8 cellular contexts compared by ENCODE assay signal in genomic region chr7:98641646-98642489, GRCh38. TPM values are rescaled to one million over a fixed set of nuclear protein-coding genes. Genes with fewer than 3 reads are reported as not detected.
A peak's percentile ranks its signal among the peaks of the same experiment; 100 is the strongest.
DNase-seq lines count a peak whose midpoint lies in the region; ATAC-seq lines count a peak whose summit lies in the region.

No MANE protein-coding gene starts in this region.

- DNase-seq in MV-4-11 (lab: John Stamatoyannopoulos, UW) (peak; percentile 90), anterior cingulate cortex (lab: John Stamatoyannopoulos, UW) (no peak), NCI-H1930 (lab: John Stamatoyannopoulos, UW) (no peak), head of caudate nucleus (no peak)
- no peak for DNase-seq in natural killer cell treated with Interleukin-12 subunit alpha and Interleukin-12 subunit beta and Interleukin-15 and Interleukin-18, amount 100 ng/mL, for 72 hours (ENCODE audit: low spot score)
- DNase-seq in stimulated activated CD4-positive, alpha-beta T cell treated with anti-CD3 and anti-CD28 coated beads, Interleukin-2, amount 100 ng/mL, for 48 hours = no peak

- H3K36me3 Mint-ChIP-seq in natural killer cell treated with Interleukin-12 subunit alpha and Interleukin-12 subunit beta and Interleukin-15 and Interleukin-18, amount 100 ng/mL, for 72 hours = peaks cover 6% of the 10 kb centered on the region

- no peaks in the 10 kb centered on the region for H3K27me3 Mint-ChIP-seq in natural killer cell treated with Interleukin-12 subunit alpha and Interleukin-12 subunit beta and Interleukin-15 and Interleukin-18, amount 100 ng/mL, for 72 hours

- no peak overlapping the region for H3K4me3 Mint-ChIP-seq in natural killer cell treated with Interleukin-12 subunit alpha and Interleukin-12 subunit beta and Interleukin-15 and Interleukin-18, amount 100 ng/mL, for 72 hours

- intact Hi-C loops in head of caudate nucleus (cut with DNase I) = no loop called here

- peaks cover 11% of the 10 kb centered on the region for H3K9me3 Mint-ChIP-seq in natural killer cell treated with Interleukin-12 subunit alpha and Interleukin-12 subunit beta and Interleukin-15 and Interleukin-18, amount 100 ng/mL, for 72 hours

- H3K4me1 Mint-ChIP-seq in natural killer cell treated with Interleukin-12 subunit alpha and Interleukin-12 subunit beta and Interleukin-15 and Interleukin-18, amount 100 ng/mL, for 72 hours (ENCODE audit: low read depth in 2 of 2) = no peaks in the 10 kb centered on the region

- ATAC-seq in GM19035 (IDR thresholded peaks at IDR 0.05; ENCODE audit: unreplicated experiment) (peak; percentile 82), HG02763 (IDR thresholded peaks at IDR 0.05; ENCODE audit: unreplicated experiment) (peak; percentile 73)
- ATAC-seq in natural killer cell treated with Interleukin-12 subunit alpha and Interleukin-12 subunit beta and Interleukin-15 and Interleukin-18, amount 100 ng/mL, for 72 hours = peak; percentile 31 to 33

- no peak overlapping the region for H3K27ac Mint-ChIP-seq in natural killer cell treated with Interleukin-12 subunit alpha and Interleukin-12 subunit beta and Interleukin-15 and Interleukin-18, amount 100 ng/mL, for 72 hours

RNA-seq across cellular contexts. Expression of gene NPTX2, which starts 24.8 kb away (rescaled TPM):
- under 1 TPM in 1 of 2 donors, not detected in 1; 0.20 TPM for total RNA-seq in natural killer cell treated with Interleukin-12 subunit alpha and Interleukin-12 subunit beta and Interleukin-15 and Interleukin-18, amount 100 ng/mL, for 72 hours

Comparison
In these comparisons a context has a peak if more than half of its experiments do, and no peak if none do; other contexts are left out.
1. ATAC-seq: peak in every context shown above with its lines; median percentile 82 in GM19035; 73 in HG02763; 32 in natural killer cell treated with Interleukin-12 subunit alpha and Interleukin-12 subunit beta and Interleukin-15 and Interleukin-18, amount 100 ng/mL, for 72 hours.